ENCODE assay signal across 8 cellular contexts in the genomic region with DNA sequence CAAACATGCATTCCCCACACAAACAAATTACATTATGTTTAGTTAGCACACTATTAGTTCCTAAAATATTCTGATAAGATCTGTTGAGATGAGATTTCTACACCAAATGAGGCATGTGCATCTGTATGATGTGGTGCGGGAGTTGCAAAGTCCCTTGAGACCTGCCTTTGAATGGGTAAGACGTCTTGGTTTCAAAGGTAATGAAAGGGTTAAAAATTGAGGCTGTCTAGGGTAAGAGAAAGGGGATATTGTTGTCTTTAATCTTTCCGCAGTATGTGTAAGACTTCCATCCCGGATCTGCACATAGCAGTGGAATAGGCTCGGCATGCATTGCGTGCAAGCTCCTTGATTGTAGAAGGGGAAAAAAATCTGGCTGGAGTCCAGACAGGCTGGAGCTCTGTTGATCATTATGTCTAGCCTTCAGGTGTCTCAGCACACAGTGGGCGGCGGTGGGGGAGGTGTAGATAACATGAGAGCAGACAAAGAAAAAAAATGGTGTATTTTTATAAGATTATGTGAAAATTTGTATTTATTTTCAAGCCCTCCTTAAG.
DNase-seq lines count a peak whose midpoint lies in the region; ATAC-seq and TF ChIP-seq lines count a peak whose summit lies in the region.

No MANE protein-coding gene starts in this region.

- H2AFZ ChIP-seq in trophoblast cell (ENCODE audit: insufficient read depth, low read length, poor library complexity): no peak overlapping the region

- peak overlapping the region; percentile 44 for H3K27ac ChIP-seq in trophoblast cell (ENCODE audit: low read depth, low read length)
- H3K27ac ChIP-seq in urinary bladder (ENCODE audit: low read depth): no peak overlapping the region

- no peaks in the 10 kb centered on the region for H3K9me3 ChIP-seq in trophoblast cell (ENCODE audit: insufficient read depth, low read depth, low read length)

- H3K4ac ChIP-seq in trophoblast cell (ENCODE audit: low read depth, low read length): no peak overlapping the region

- H3K18ac ChIP-seq in trophoblast cell (ENCODE audit: low read length): no peak overlapping the region

- H3K79me1 ChIP-seq in trophoblast cell (ENCODE audit: low read length): peaks cover 3% of the 10 kb centered on the region

- ATAC-seq in GM21528 (IDR thresholded peaks at IDR 0.05; ENCODE audit: low FRiP score, unreplicated experiment): peak; percentile 60

- no peak overlapping the region for H4K8ac ChIP-seq in trophoblast cell (ENCODE audit: low read depth, low read length)

- H3K4me2 ChIP-seq in trophoblast cell (ENCODE audit: low read length): peak overlapping the region; percentile 55

- no peak overlapping the region for H4K91ac ChIP-seq in trophoblast cell (ENCODE audit: low read depth, low read length)

- peak; percentile 95 for DNase-seq in COLO668 (lab: John Stamatoyannopoulos, UW; ENCODE audit: unreplicated experiment)
- peak; percentile 87 for DNase-seq in Jurkat, Clone E6-1 (ENCODE audit: low read depth, low spot score)
- DNase-seq in activated T-helper 9 cell treated with anti-CD3 and anti-CD28 coated beads, Interleukin-2, amount 50 U/mL, for 16 hours (ENCODE audit: low read depth): peak; percentile 39
- DNase-seq in globus pallidus (ENCODE audit: low spot score): peak; percentile 81
- DNase-seq in trophoblast cell: peak; percentile 52 to 78

- H3K36me3 ChIP-seq in trophoblast cell (ENCODE audit: control insufficient read depth in 1 of 2, insufficient read depth in 2 of 2, low read length in 2 of 2): no peaks in the 10 kb centered on the region
- H3K36me3 ChIP-seq in urinary bladder (ENCODE audit: insufficient read depth): no peaks in the 10 kb centered on the region

- no peak overlapping the region for H3K23ac ChIP-seq in trophoblast cell (ENCODE audit: low read length)

- no peak overlapping the region for H4K12ac ChIP-seq in trophoblast cell (ENCODE audit: low read depth, low read length)

- H3K14ac ChIP-seq in trophoblast cell (ENCODE audit: low read length): no peak overlapping the region

- no peak overlapping the region for H2BK5ac ChIP-seq in trophoblast cell (ENCODE audit: low read depth, low read length, poor library complexity)

- H2AK5ac ChIP-seq in trophoblast cell (ENCODE audit: low read length): no peak overlapping the region

- H3K4me1 ChIP-seq in trophoblast cell (ENCODE audit: control insufficient read depth in 1 of 2, insufficient read depth in 2 of 2, low read length in 2 of 2) (no peaks in the 10 kb centered on the region), urinary bladder (ENCODE audit: insufficient read depth) (no peaks in the 10 kb centered on the region)

- H2BK120ac ChIP-seq in trophoblast cell (ENCODE audit: insufficient read depth, low read length, poor library complexity): no peak overlapping the region

- no CpG with 5 or more reads among the region's 8 CpGs for WGBS in trophoblast cell (ENCODE audit: extremely low coverage, insufficient coverage, insufficient read length)
- under 1% methylated on average over 8 of the region's 8 CpGs for WGBS in urinary bladder

- H3K27me3 ChIP-seq in trophoblast cell (ENCODE audit: insufficient read depth, low read length): no peaks in the 10 kb centered on the region

- H3K79me2 ChIP-seq in trophoblast cell (ENCODE audit: control insufficient read depth, insufficient read depth, low read length, poor library complexity): peaks cover 2% of the 10 kb centered on the region

- no peak overlapping the region for H2BK12ac ChIP-seq in trophoblast cell (ENCODE audit: low read length)

- H3K4me3 ChIP-seq in Jurkat, Clone E6-1 (ENCODE audit: low read length): peak overlapping the region; percentile 73
- no peak overlapping the region for H3K4me3 ChIP-seq in trophoblast cell (ENCODE audit: low read depth, low read length)
- peak overlapping the region; percentile 25 for H3K4me3 ChIP-seq in urinary bladder (ENCODE audit: low read depth, low read length)

- no peak overlapping the region for H3K9ac ChIP-seq in trophoblast cell (ENCODE audit: low read length)

TF ChIP-seq in PFSK-1, 5 proteins besides CTCF, POLR2A, EP300 and RAD21:
- TF ChIP-seq TAF1 (IDR thresholded peaks at IDR 0.05; ENCODE audit: borderline replicate concordance, insufficient read depth, low read length) (peak; percentile 63; the same call in 1 of the 2 replicates), POLR2AphosphoS5 (IDR thresholded peaks at IDR 0.05; ENCODE audit: low read depth, low read length) (peak; percentile 21; the same call in 1 of the 2 replicates), FOXP2 (optimal IDR thresholded peaks at IDR 0.05; ENCODE audit: borderline replicate concordance, extremely low read depth, extremely low read length, insufficient read depth) (peak; percentile 7), SIN3A (IDR thresholded peaks at IDR 0.05; ENCODE audit: borderline replicate concordance, insufficient read depth, low read length) (peak; percentile 85; the same call in 1 of the 2 replicates)
- TF ChIP-seq, protein P1, sequence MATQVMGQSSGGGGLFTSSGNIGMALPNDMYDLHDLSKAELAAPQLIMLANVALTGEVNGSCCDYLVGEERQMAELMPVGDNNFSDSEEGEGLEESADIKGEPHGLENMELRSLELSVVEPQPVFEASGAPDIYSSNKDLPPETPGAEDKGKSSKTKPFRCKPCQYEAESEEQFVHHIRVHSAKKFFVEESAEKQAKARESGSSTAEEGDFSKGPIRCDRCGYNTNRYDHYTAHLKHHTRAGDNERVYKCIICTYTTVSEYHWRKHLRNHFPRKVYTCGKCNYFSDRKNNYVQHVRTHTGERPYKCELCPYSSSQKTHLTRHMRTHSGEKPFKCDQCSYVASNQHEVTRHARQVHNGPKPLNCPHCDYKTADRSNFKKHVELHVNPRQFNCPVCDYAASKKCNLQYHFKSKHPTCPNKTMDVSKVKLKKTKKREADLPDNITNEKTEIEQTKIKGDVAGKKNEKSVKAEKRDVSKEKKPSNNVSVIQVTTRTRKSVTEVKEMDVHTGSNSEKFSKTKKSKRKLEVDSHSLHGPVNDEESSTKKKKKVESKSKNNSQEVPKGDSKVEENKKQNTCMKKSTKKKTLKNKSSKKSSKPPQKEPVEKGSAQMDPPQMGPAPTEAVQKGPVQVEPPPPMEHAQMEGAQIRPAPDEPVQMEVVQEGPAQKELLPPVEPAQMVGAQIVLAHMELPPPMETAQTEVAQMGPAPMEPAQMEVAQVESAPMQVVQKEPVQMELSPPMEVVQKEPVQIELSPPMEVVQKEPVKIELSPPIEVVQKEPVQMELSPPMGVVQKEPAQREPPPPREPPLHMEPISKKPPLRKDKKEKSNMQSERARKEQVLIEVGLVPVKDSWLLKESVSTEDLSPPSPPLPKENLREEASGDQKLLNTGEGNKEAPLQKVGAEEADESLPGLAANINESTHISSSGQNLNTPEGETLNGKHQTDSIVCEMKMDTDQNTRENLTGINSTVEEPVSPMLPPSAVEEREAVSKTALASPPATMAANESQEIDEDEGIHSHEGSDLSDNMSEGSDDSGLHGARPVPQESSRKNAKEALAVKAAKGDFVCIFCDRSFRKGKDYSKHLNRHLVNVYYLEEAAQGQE (IDR thresholded peaks at IDR 0.05; ENCODE audit: insufficient read depth in 1 of 2, low read depth in 2 of 2, low read length in 2 of 2): peak in 1 of 2 experiments; percentile 48; a peak in 1 of 4 replicates

Comparison
In these comparisons a context has a peak if more than half of its experiments do, and no peak if none do; other contexts are left out.
1. DNase-seq: peak in every context shown above with its lines; median percentile 95 in COLO668; 87 in Jurkat, Clone E6-1; 81 in globus pallidus; 65 in trophoblast cell; 39 in activated T-helper 9 cell treated with anti-CD3 and anti-CD28 coated beads, Interleukin-2, amount 50 U/mL, for 16 hours.